ENCODE assay signal across 1 cellular context in the genomic region with DNA sequence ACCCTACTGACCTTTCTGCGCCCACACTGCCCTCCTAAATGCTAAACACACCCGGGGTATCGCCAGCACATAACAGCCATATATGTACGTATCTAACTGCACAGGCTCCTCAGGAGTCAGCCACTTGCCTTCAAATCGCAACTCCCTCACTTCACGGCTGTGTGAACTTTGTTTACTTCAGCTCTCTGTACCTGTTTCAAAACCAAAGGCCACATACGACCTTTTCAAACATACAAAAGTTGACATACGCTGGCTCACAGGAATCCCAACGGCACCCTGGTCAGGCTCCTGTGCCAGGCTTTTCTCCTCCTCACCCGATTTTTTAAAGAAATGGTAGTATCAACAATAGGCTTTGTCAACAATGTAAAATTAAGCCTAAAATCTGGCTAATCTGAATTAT.
TF ChIP-seq lines count a peak whose summit lies in the region.

No MANE protein-coding gene starts in this region.

TF ChIP-seq in IMR-90, 13 proteins besides CTCF, POLR2A, EP300 and RAD21:
- TF ChIP-seq CEBPB (IDR thresholded peaks at IDR 0.05; ENCODE audit: low read depth, low read length): no peak
- TF ChIP-seq FOS (IDR thresholded peaks at IDR 0.05; ENCODE audit: low read depth, low read length): no peak
- no peak for TF ChIP-seq BHLHE40 (IDR thresholded peaks at IDR 0.05; ENCODE audit: low read depth, low read length)
- no peak for TF ChIP-seq MAZ (IDR thresholded peaks at IDR 0.05; ENCODE audit: borderline replicate concordance, low read depth, low read length)
- no peak for TF ChIP-seq SMC3 (IDR thresholded peaks at IDR 0.05; ENCODE audit: low read depth, low read length)
- TF ChIP-seq ELK1 (IDR thresholded peaks at IDR 0.05; ENCODE audit: borderline replicate concordance, low read depth, low read length): no peak
- no peak for TF ChIP-seq CHD1 (IDR thresholded peaks at IDR 0.05; ENCODE audit: low read depth, low read length)
- TF ChIP-seq NFE2L2 (IDR thresholded peaks at IDR 0.05; ENCODE audit: low read depth, low read length): no peak
- TF ChIP-seq MXI1 (IDR thresholded peaks at IDR 0.05; ENCODE audit: borderline replicate concordance, low read depth, low read length): no peak
- no peak for TF ChIP-seq RCOR1 (IDR thresholded peaks at IDR 0.05; ENCODE audit: insufficient replicate concordance, low read length)
- TF ChIP-seq RFX5 (IDR thresholded peaks at IDR 0.05; ENCODE audit: low read depth, low read length): no peak
TF ChIP-seq in IMR-90: peak in this region for 0.
